10 cellular contexts compared by ENCODE assay signal in the genomic region with DNA sequence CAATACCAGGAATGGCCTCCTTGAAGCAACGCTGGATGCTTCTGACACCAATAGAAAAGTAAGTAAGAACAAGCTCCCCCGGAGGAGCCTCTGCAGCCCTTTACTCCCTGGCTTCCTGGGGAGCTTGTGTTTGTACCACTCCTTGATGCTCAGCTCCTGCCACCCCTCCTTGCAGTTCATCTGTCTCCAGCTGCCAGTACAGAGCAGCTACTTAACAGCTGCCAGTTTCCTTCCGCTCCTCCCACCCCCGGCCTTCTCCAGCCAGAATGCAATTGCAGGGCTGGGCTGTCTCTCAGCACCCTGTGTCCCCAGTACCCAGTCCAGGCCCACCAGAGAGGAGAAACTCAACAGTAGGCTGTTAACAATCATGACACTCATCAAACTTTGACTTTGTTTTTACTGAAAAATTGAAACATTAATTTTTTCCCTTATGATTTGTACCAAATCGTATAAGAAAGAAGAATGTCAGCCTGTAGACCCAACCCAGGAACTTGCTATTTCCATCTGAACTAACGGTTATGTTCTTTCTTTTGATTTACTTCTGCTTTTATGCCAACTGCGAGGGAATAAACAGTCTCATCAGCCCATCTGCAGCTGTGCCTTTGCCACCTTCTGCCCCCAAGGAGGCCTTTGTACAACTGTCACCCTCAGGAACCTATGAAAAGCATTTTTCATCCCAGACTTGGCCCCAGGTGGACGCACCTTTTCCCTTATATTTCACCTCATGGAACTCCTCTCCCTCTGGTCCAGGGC.
A peak's percentile ranks its signal among the peaks of the same experiment; 100 is the strongest.
DNase-seq lines count a peak whose midpoint lies in the region; ATAC-seq and TF ChIP-seq lines count a peak whose summit lies in the region.
"Had no signal": no experiment of that assay in that cellular context is flagged by ENCODE, and none has a peak within 500 bp of the region (broad histone marks: within the 10 kb centered on the region; RNA-seq: fewer than 3 reads in every experiment).

No MANE protein-coding gene starts in this region.

- no peaks in the 10 kb centered on the region for H4K20me1 ChIP-seq in MM.1S (ENCODE audit: insufficient read depth, low read length)

- H3K4me3 Mint-ChIP-seq in T-helper 17 cell = no peak overlapping the region

- H3K9ac ChIP-seq in mesenchymal stem cell (ENCODE audit: low read length) (no peak overlapping the region), MM.1S (ENCODE audit: low read length) (no peak overlapping the region)

- peak; percentile 40 for DNase-seq in Ammon's horn (ENCODE audit: low spot score)
- peak; percentile 99 for DNase-seq in Kasumi-1 (lab: John Stamatoyannopoulos, UW)
- DNase-seq in UCSD-AML1 (lab: John Stamatoyannopoulos, UW; ENCODE audit: unreplicated experiment) = peak; percentile 72
- DNase-seq in mesenchymal stem cell = no peak
- DNase-seq in T-helper 17 cell = no peak
- no peak for DNase-seq in stimulated activated CD4-positive, alpha-beta T cell treated with anti-CD3 and anti-CD28 coated beads, Interleukin-4, amount 100 ng/mL, for 24 hours
- DNase-seq in OCI-M1 (lab: John Stamatoyannopoulos, UW) = no peak
- DNase-seq in MM.1S = no peak

- H3K79me1 ChIP-seq in mesenchymal stem cell (replicated peaks; ENCODE audit: low read length, poor library complexity, severe bottlenecking) = no peaks in the 10 kb centered on the region

- H3F3A ChIP-seq in MM.1S (ENCODE audit: insufficient read depth, low read length) = no peaks in the 10 kb centered on the region

- no peak overlapping the region for H3K27ac Mint-ChIP-seq in T-helper 17 cell

- TF ChIP-seq CTCF in MM.1S (IDR thresholded peaks at IDR 0.05; ENCODE audit: low read length) = no peak

- no peaks in the 10 kb centered on the region for H3K9me2 ChIP-seq in MM.1S (replicated peaks; ENCODE audit: insufficient read depth, low read length)

- H3K27me3 Mint-ChIP-seq in T-helper 17 cell = peaks cover 6% of the 10 kb centered on the region

- no peak overlapping the region for H3K4ac ChIP-seq in mesenchymal stem cell (ENCODE audit: low read depth in 1 of 2, low read length in 2 of 2)

- no peak for ATAC-seq in T-helper 17 cell

- H2BK5ac ChIP-seq in mesenchymal stem cell (ENCODE audit: low read depth, low read length, poor library complexity, severe bottlenecking) = no peak overlapping the region

- no peak overlapping the region for H2BK120ac ChIP-seq in mesenchymal stem cell (ENCODE audit: low read depth, low read length)

- H2AFZ ChIP-seq in mesenchymal stem cell (ENCODE audit: low read depth, low read length) (no peak overlapping the region), MM.1S (ENCODE audit: low read length) (no peak overlapping the region)

- peak overlapping the region in 1 of 2 experiments; percentile 9 for H3K23ac ChIP-seq in mesenchymal stem cell (ENCODE audit: low read length in 2 of 2)

- H3K27ac ChIP-seq in mesenchymal stem cell (ENCODE audit: low read length, poor library complexity, severe bottlenecking) = no peak overlapping the region
- H3K27ac ChIP-seq in MM.1S (ENCODE audit: low read length) = no peak overlapping the region
- H3K27ac ChIP-seq: RWPE1, VCaP had no signal

- H3K14ac ChIP-seq in mesenchymal stem cell (ENCODE audit: low read length in 2 of 2) = no peak overlapping the region

- H3K4me1 Mint-ChIP-seq in T-helper 17 cell = no peaks in the 10 kb centered on the region

- H3K9me3 ChIP-seq in mesenchymal stem cell (ENCODE audit: control insufficient read depth, low read length) (no peaks in the 10 kb centered on the region), T-helper 17 cell (ENCODE audit: control insufficient read depth, low read length, poor library complexity, severe bottlenecking) (no peaks in the 10 kb centered on the region), MM.1S (replicated peaks; ENCODE audit: insufficient read depth, low read length) (no peaks in the 10 kb centered on the region)

- H3K27me3 ChIP-seq in mesenchymal stem cell (ENCODE audit: control insufficient read depth in 1 of 2, insufficient read depth in 1 of 2, low read length in 2 of 2) = peaks cover 0 to 8% of the 10 kb centered on the region in 2 experiments
- H3K27me3 ChIP-seq in MM.1S (replicated peaks; ENCODE audit: insufficient read depth, low read length) = no peaks in the 10 kb centered on the region

- H2BK12ac ChIP-seq in mesenchymal stem cell (ENCODE audit: low read length in 2 of 2) = no peak overlapping the region

- no peak overlapping the region for H4K8ac ChIP-seq in mesenchymal stem cell (ENCODE audit: low read length)

- H3K36me3 ChIP-seq in mesenchymal stem cell (ENCODE audit: control insufficient read depth in 1 of 2, insufficient read depth in 2 of 2, low read depth in 1 of 2, low read length in 2 of 2) (no peaks in the 10 kb centered on the region), MM.1S (replicated peaks; ENCODE audit: insufficient read depth, low read length) (no peaks in the 10 kb centered on the region)

- H3K79me2 ChIP-seq in MM.1S (ENCODE audit: low read length) = no peaks in the 10 kb centered on the region

- no peak overlapping the region for H2BK15ac ChIP-seq in mesenchymal stem cell (ENCODE audit: low read depth, poor library complexity, severe bottlenecking)

- H3K4me2 ChIP-seq in mesenchymal stem cell (ENCODE audit: low read length, poor library complexity, severe bottlenecking) = no peak overlapping the region
- H3K4me2 ChIP-seq in MM.1S (ENCODE audit: low read depth, low read length) = no peak overlapping the region

- H3K4me1 ChIP-seq in mesenchymal stem cell (ENCODE audit: control insufficient read depth, insufficient read depth, low read depth, low read length) = peaks cover 1% of the 10 kb centered on the region
- no peaks in the 10 kb centered on the region for H3K4me1 ChIP-seq in MM.1S (ENCODE audit: low read length)

- no peak overlapping the region for H3K4me3 ChIP-seq in mesenchymal stem cell (ENCODE audit: insufficient read depth in 1 of 2, low read depth in 1 of 2, low read length in 2 of 2)
- H3K4me3 ChIP-seq in MM.1S (ENCODE audit: low read length) = no peak overlapping the region

- WGBS in mesenchymal stem cell = 89% methylated on average over 8 of the region's 8 CpGs

- H3K36me3 Mint-ChIP-seq in T-helper 17 cell (ENCODE audit: low read depth) = peaks cover 2% of the 10 kb centered on the region

- H2AK5ac ChIP-seq in mesenchymal stem cell (ENCODE audit: low read length, severe bottlenecking) = peak overlapping the region; percentile 52

- no peak overlapping the region for H3K18ac ChIP-seq in mesenchymal stem cell (ENCODE audit: low read depth in 1 of 2, low read length in 2 of 2)

- peak overlapping the region; percentile 45 for H4K91ac ChIP-seq in mesenchymal stem cell (ENCODE audit: low read length)

Comparison
In these comparisons a context has a peak if more than half of its experiments do, and no peak if none do; other contexts are left out.
1. DNase-seq: peak in Ammon's horn (single experiment), Kasumi-1 (2 of 2) and UCSD-AML1 (single experiment); none in mesenchymal stem cell (single experiment), T-helper 17 cell (0 of 3), stimulated activated CD4-positive, alpha-beta T cell treated with anti-CD3 and anti-CD28 coated beads, Interleukin-4, amount 100 ng/mL, for 24 hours (single experiment), OCI-M1 (single experiment) and MM.1S (single experiment).